In genomic region chr15:87080547-87080946, GRCh38 we compare ENCODE assay signal across 21 cellular contexts.
"Had no signal": no experiment of that assay in that cellular context is flagged by ENCODE, and none has a peak within 500 bp of the region (broad histone marks: within the 10 kb centered on the region; RNA-seq: fewer than 3 reads in every experiment).

No MANE protein-coding gene starts in this region.

- DNase-seq: activated CD4-positive, alpha-beta memory T cell treated with anti-CD3 and anti-CD28 coated beads, Interleukin-2, amount 10 ng/mL, durations not matched to agents 7 days and 5 days; activated CD4-positive, alpha-beta T cell treated with anti-CD3 and anti-CD28 coated beads, Interleukin-2, amount 10 ng/mL, durations not matched to agents 7 days and 5 days; activated CD4-positive, CD25-positive, alpha-beta regulatory T cell; activated CD8-positive, alpha-beta memory T cell treated with anti-CD3 and anti-CD28 coated beads, Interleukin-2, amount 50 U/mL, for 4 hours; activated naive CD4-positive, alpha-beta T cell treated with Interleukin-2 at 50 U/mL for 16 hours; activated naive CD8-positive, alpha-beta T cell treated with anti-CD3 and anti-CD28 coated beads, Interleukin-2, amount 50 U/mL, for 24 hours; amniotic stem cell; caudate nucleus; NCI-H1048; NCI-H146; NCI-H187 treated with DMSO at 0.1 percent for 48 hours; NCI-H2081 treated with DMSO at 0.1 percent for 48 hours; NCI-H446; NCI-H524; Peyer's patch; SHP77 treated with DMSO at 0.1 percent for 48 hours; T-helper 17 cell; T-helper 9 cell had no signal

- H3K36me3 Mint-ChIP-seq: activated naive CD4-positive, alpha-beta T cell treated with anti-CD3 and anti-CD28 coated beads, Interleukin-2, amount 50 U/mL, for 72 hours had no signal

- ATAC-seq: activated naive CD4-positive, alpha-beta T cell treated with anti-CD3 and anti-CD28 coated beads, Interleukin-2, amount 50 U/mL, for 72 hours; activated naive CD8-positive, alpha-beta T cell treated with anti-CD3 and anti-CD28 coated beads, Interleukin-2, amount 50 U/mL, for 24 hours; T-helper 17 cell had no signal

- H3K27me3 Mint-ChIP-seq: activated CD4-positive, alpha-beta memory T cell treated with anti-CD3 and anti-CD28 coated beads, Interleukin-2, amount 10 ng/mL, durations not matched to agents 7 days and 5 days; activated CD4-positive, alpha-beta T cell treated with anti-CD3 and anti-CD28 coated beads, Interleukin-2, amount 10 ng/mL, durations not matched to agents 7 days and 5 days had no signal

- H3K4me1 Mint-ChIP-seq: activated CD4-positive, alpha-beta memory T cell treated with anti-CD3 and anti-CD28 coated beads, Interleukin-2, amount 10 ng/mL, durations not matched to agents 7 days and 5 days; activated CD4-positive, alpha-beta T cell treated with anti-CD3 and anti-CD28 coated beads, Interleukin-2, amount 10 ng/mL, durations not matched to agents 7 days and 5 days; activated naive CD8-positive, alpha-beta T cell treated with anti-CD3 and anti-CD28 coated beads, Interleukin-2, amount 50 U/mL, for 24 hours; T-helper 17 cell had no signal

- H3K4me3 Mint-ChIP-seq: activated CD4-positive, alpha-beta memory T cell treated with anti-CD3 and anti-CD28 coated beads, Interleukin-2, amount 10 ng/mL, durations not matched to agents 7 days and 5 days; activated CD4-positive, alpha-beta T cell treated with anti-CD3 and anti-CD28 coated beads, Interleukin-2, amount 10 ng/mL, durations not matched to agents 7 days and 5 days; activated naive CD8-positive, alpha-beta T cell treated with anti-CD3 and anti-CD28 coated beads, Interleukin-2, amount 50 U/mL, for 24 hours; T-helper 17 cell had no signal

- H3K9me3 Mint-ChIP-seq: activated naive CD4-positive, alpha-beta T cell treated with anti-CD3 and anti-CD28 coated beads, Interleukin-2, amount 50 U/mL, for 72 hours had no signal

- H3K4me3 ChIP-seq: ascending aorta, breast epithelium, Peyer's patch had no signal

- H3K27ac Mint-ChIP-seq: activated CD4-positive, alpha-beta memory T cell treated with anti-CD3 and anti-CD28 coated beads, Interleukin-2, amount 10 ng/mL, durations not matched to agents 7 days and 5 days; activated CD4-positive, alpha-beta T cell treated with anti-CD3 and anti-CD28 coated beads, Interleukin-2, amount 10 ng/mL, durations not matched to agents 7 days and 5 days; activated naive CD4-positive, alpha-beta T cell treated with anti-CD3 and anti-CD28 coated beads, Interleukin-2, amount 50 U/mL, for 72 hours; activated naive CD8-positive, alpha-beta T cell treated with anti-CD3 and anti-CD28 coated beads, Interleukin-2, amount 50 U/mL, for 24 hours; T-helper 17 cell had no signal
